In genomic region chr13:46176756-46177155, GRCh38 we compare ENCODE assay signal across 8 cellular contexts. TPM values are rescaled to one million over a fixed set of nuclear protein-coding genes. Genes with fewer than 3 reads are reported as not detected.
DNase-seq lines count a peak whose midpoint lies in the region; ATAC-seq lines count a peak whose summit lies in the region.

No MANE protein-coding gene starts in this region.

- ATAC-seq in activated CD8-positive, alpha-beta memory T cell treated with anti-CD3 and anti-CD28 coated beads, Interleukin-2, amount 10 ng/mL, durations not matched to agents 7 days and 5 days: no peak
- ATAC-seq in HG03139 (IDR thresholded peaks at IDR 0.05; ENCODE audit: unreplicated experiment) (peak; percentile 42), HG02840 (IDR thresholded peaks at IDR 0.05; ENCODE audit: low FRiP score, unreplicated experiment) (no peak)
- peak; percentile 74 for ATAC-seq in stimulated activated memory B cell treated with anti-CD40 and anti-IgM and Interleukin-4, amounts not matched to agents 10 μg/mL and 1 μg/mL and 100 μg/mL, for 72 hours

- no peaks in the 10 kb centered on the region for H3K9me3 Mint-ChIP-seq in activated CD8-positive, alpha-beta memory T cell treated with anti-CD3 and anti-CD28 coated beads, Interleukin-2, amount 10 ng/mL, durations not matched to agents 7 days and 5 days (ENCODE audit: low read depth)
- H3K9me3 Mint-ChIP-seq in activated CD4-positive, alpha-beta memory T cell treated with anti-CD3 and anti-CD28 coated beads for 36 hours: no peaks in the 10 kb centered on the region
- no peaks in the 10 kb centered on the region for H3K9me3 Mint-ChIP-seq in stimulated activated memory B cell treated with anti-CD40 and anti-IgM and Interleukin-4, amounts not matched to agents 10 μg/mL and 1 μg/mL and 100 μg/mL, for 72 hours

- peaks cover 73% of the 10 kb centered on the region for H3K36me3 Mint-ChIP-seq in activated CD8-positive, alpha-beta memory T cell treated with anti-CD3 and anti-CD28 coated beads, Interleukin-2, amount 10 ng/mL, durations not matched to agents 7 days and 5 days
- peaks cover 76% of the 10 kb centered on the region for H3K36me3 Mint-ChIP-seq in activated CD4-positive, alpha-beta memory T cell treated with anti-CD3 and anti-CD28 coated beads for 36 hours
- H3K36me3 Mint-ChIP-seq in stimulated activated memory B cell treated with anti-CD40 and anti-IgM and Interleukin-4, amounts not matched to agents 10 μg/mL and 1 μg/mL and 100 μg/mL, for 72 hours: peaks cover 79% of the 10 kb centered on the region

- POLR2A ChIA-PET in activated CD4-positive, alpha-beta memory T cell treated with anti-CD3 and anti-CD28 coated beads for 36 hours (lab: Charles Lee): interaction anchor here (0.7 to 10.9 kb wide), 3 partner anchors 8 to 33 kb away, joined by 3 to 239 read pairs (median 10); no protein-coding TSS in a partner anchor

- intact Hi-C loops in activated CD4-positive, alpha-beta memory T cell treated with anti-CD3 and anti-CD28 coated beads for 36 hours (cut with micrococcal nuclease): loop anchor here (5.0 kb wide), 2 partner anchors 376 to 479 kb away; partner anchors contain the start of gene LRCH1

- H3K27me3 Mint-ChIP-seq in activated CD8-positive, alpha-beta memory T cell treated with anti-CD3 and anti-CD28 coated beads, Interleukin-2, amount 10 ng/mL, durations not matched to agents 7 days and 5 days: no peaks in the 10 kb centered on the region
- H3K27me3 Mint-ChIP-seq in activated CD4-positive, alpha-beta memory T cell treated with anti-CD3 and anti-CD28 coated beads for 36 hours: no peaks in the 10 kb centered on the region
- no peaks in the 10 kb centered on the region for H3K27me3 Mint-ChIP-seq in stimulated activated memory B cell treated with anti-CD40 and anti-IgM and Interleukin-4, amounts not matched to agents 10 μg/mL and 1 μg/mL and 100 μg/mL, for 72 hours

- H3K4me3 Mint-ChIP-seq in activated CD8-positive, alpha-beta memory T cell treated with anti-CD3 and anti-CD28 coated beads, Interleukin-2, amount 10 ng/mL, durations not matched to agents 7 days and 5 days: peak overlapping the region; percentile 96
- H3K4me3 Mint-ChIP-seq in activated CD4-positive, alpha-beta memory T cell treated with anti-CD3 and anti-CD28 coated beads for 36 hours: peak overlapping the region; percentile 97
- H3K4me3 Mint-ChIP-seq in stimulated activated memory B cell treated with anti-CD40 and anti-IgM and Interleukin-4, amounts not matched to agents 10 μg/mL and 1 μg/mL and 100 μg/mL, for 72 hours: peak overlapping the region; percentile 98

- H3K27ac Mint-ChIP-seq in activated CD8-positive, alpha-beta memory T cell treated with anti-CD3 and anti-CD28 coated beads, Interleukin-2, amount 10 ng/mL, durations not matched to agents 7 days and 5 days: peak overlapping the region; percentile 77
- peak overlapping the region; percentile 96 for H3K27ac Mint-ChIP-seq in activated CD4-positive, alpha-beta memory T cell treated with anti-CD3 and anti-CD28 coated beads for 36 hours
- peak overlapping the region; percentile 92 for H3K27ac Mint-ChIP-seq in stimulated activated memory B cell treated with anti-CD40 and anti-IgM and Interleukin-4, amounts not matched to agents 10 μg/mL and 1 μg/mL and 100 μg/mL, for 72 hours

- CTCF ChIA-PET in activated CD8-positive, alpha-beta memory T cell treated with anti-CD3 and anti-CD28 coated beads, Interleukin-2, amount 10 ng/mL, durations not matched to agents 7 days and 5 days (lab: Charles Lee): interaction anchor here (1.4 to 3.0 kb wide), 3 partner anchors 10 to 119 kb away, joined by 4 to 21 read pairs (median 11); no protein-coding TSS in a partner anchor
- CTCF ChIA-PET in activated CD4-positive, alpha-beta memory T cell treated with anti-CD3 and anti-CD28 coated beads for 36 hours (lab: Charles Lee): interaction anchor here (0.6 to 13.5 kb wide), 5 partner anchors 9 to 50 kb away, joined by 3 to 164 read pairs (median 5); no protein-coding TSS in a partner anchor

- peaks cover 56% of the 10 kb centered on the region for H3K4me1 Mint-ChIP-seq in activated CD8-positive, alpha-beta memory T cell treated with anti-CD3 and anti-CD28 coated beads, Interleukin-2, amount 10 ng/mL, durations not matched to agents 7 days and 5 days
- peaks cover 66% of the 10 kb centered on the region for H3K4me1 Mint-ChIP-seq in activated CD4-positive, alpha-beta memory T cell treated with anti-CD3 and anti-CD28 coated beads for 36 hours (ENCODE audit: low read depth)
- peaks cover 71% of the 10 kb centered on the region for H3K4me1 Mint-ChIP-seq in stimulated activated memory B cell treated with anti-CD40 and anti-IgM and Interleukin-4, amounts not matched to agents 10 μg/mL and 1 μg/mL and 100 μg/mL, for 72 hours

- DNase-seq in activated CD8-positive, alpha-beta memory T cell treated with anti-CD3 and anti-CD28 coated beads, Interleukin-2, amount 10 ng/mL, durations not matched to agents 7 days and 5 days: no peak
- DNase-seq in activated CD8-positive, alpha-beta memory T cell treated with anti-CD3 and anti-CD28 coated beads, Interleukin-2, amount 50 U/mL, for 48 hours: no peak
- DNase-seq in activated CD4-positive, alpha-beta memory T cell treated with anti-CD3 and anti-CD28 coated beads for 36 hours: no peak
- no peak for DNase-seq in NCI-H1105 (lab: John Stamatoyannopoulos, UW)
- DNase-seq in activated CD8-positive, alpha-beta memory T cell treated with anti-CD3 and anti-CD28 coated beads, Interleukin-2, amount 50 U/mL, for 4 hours: no peak

RNA-seq across cellular contexts. Expression of gene LCP1, which starts 5.2 kb away (rescaled TPM):
- total RNA-seq in activated CD8-positive, alpha-beta memory T cell treated with anti-CD3 and anti-CD28 coated beads, Interleukin-2, amount 10 ng/mL, durations not matched to agents 7 days and 5 days: 1,000 to 10,000 TPM in 1 of 2 experiments, 100 to 1,000 TPM in 1; 923 to 1,101 TPM
- total RNA-seq in activated CD4-positive, alpha-beta memory T cell treated with anti-CD3 and anti-CD28 coated beads for 36 hours: 1,000 to 10,000 TPM; 1,012 to 1,022 TPM

RNA-seq across cellular contexts. Expression of gene LRRC63, which starts 35.0 kb away (rescaled TPM):
- total RNA-seq in activated CD8-positive, alpha-beta memory T cell treated with anti-CD3 and anti-CD28 coated beads, Interleukin-2, amount 10 ng/mL, durations not matched to agents 7 days and 5 days: 1 to 10 TPM; 1.5 to 2.1 TPM
- total RNA-seq in activated CD4-positive, alpha-beta memory T cell treated with anti-CD3 and anti-CD28 coated beads for 36 hours: under 1 TPM; 0.45 to 0.63 TPM

Comparison
In these comparisons a context has a peak if more than half of its experiments do, and no peak if none do; other contexts are left out.
1. ATAC-seq: peak in HG03139 (single experiment) and stimulated activated memory B cell treated with anti-CD40 and anti-IgM and Interleukin-4, amounts not matched to agents 10 μg/mL and 1 μg/mL and 100 μg/mL, for 72 hours (single experiment); none in activated CD8-positive, alpha-beta memory T cell treated with anti-CD3 and anti-CD28 coated beads, Interleukin-2, amount 10 ng/mL, durations not matched to agents 7 days and 5 days (single experiment) and HG02840 (single experiment).
2. Peak in every context shown above with its lines, with median percentiles within 50 percentile points of each other: H3K27ac Mint-ChIP-seq and H3K4me3 Mint-ChIP-seq.